In the genomic region with DNA sequence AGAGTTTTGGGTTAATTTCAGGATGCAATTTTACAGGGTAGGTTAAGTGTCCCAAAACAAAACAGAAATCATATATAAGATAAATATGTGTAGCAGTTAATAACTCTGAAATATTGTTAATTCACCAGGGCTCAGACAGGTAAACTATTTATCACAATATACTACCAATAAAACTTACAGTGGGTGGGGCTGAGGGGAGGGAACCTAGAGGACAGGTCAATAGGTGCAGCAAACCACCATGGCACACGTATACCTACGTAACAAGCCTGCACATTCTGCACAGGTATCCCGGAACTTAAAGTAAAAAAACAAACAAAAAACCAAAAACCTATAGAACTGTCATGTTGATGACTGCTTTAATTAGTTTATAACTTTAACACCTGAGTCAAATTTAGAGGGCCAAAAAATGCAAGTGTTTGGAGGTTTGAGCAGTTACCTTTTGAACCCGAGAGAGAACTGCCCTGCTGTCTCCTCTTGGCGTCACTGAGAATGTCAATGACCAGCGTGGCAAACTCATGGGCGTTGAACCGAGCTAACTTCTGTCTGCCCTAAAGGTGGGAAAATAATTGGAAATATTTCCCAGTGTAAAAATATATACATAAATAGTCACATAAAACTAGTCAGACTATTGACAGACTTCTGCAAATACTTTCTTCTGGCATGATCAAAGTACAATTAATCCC, we compare ENCODE assay signal across 2 cellular contexts.
TF ChIP-seq lines count a peak whose summit lies in the region.

No MANE protein-coding gene starts in this region.

TF ChIP-seq in liver, 16 proteins besides CTCF, POLR2A, EP300 and RAD21:
- TF ChIP-seq, protein P1, sequence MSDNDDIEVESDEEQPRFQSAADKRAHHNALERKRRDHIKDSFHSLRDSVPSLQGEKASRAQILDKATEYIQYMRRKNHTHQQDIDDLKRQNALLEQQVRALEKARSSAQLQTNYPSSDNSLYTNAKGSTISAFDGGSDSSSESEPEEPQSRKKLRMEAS (IDR thresholded peaks at IDR 0.05) = peak; percentile 32
- TF ChIP-seq HNF4G (IDR thresholded peaks at IDR 0.05) (no peak), SP1 (IDR thresholded peaks at IDR 0.05) (peak; percentile 75), YY1 (IDR thresholded peaks at IDR 0.05) (peak; percentile 33), NR2F2 (IDR thresholded peaks at IDR 0.05) (no peak), HNF4A (conservative IDR thresholded peaks at IDR 0.05) (peak; percentile 73 to 76), FOXA2 (IDR thresholded peaks at IDR 0.05) (no peak), GABPA (IDR thresholded peaks at IDR 0.05 in 1 of 2, conservative IDR thresholded peaks at IDR 0.05 in 1 of 2) (no peak), RXRA (IDR thresholded peaks at IDR 0.05) (peak; percentile 98), FOXA1 (IDR thresholded peaks at IDR 0.05) (no peak), TAF1 (conservative IDR thresholded peaks at IDR 0.05) (no peak), JUND (IDR thresholded peaks at IDR 0.05) (peak in 1 of 2 donors; percentile 17), EGR1 (IDR thresholded peaks at IDR 0.05; ENCODE audit: low read depth in 2 of 2) (no peak)
- TF ChIP-seq, protein P2, sequence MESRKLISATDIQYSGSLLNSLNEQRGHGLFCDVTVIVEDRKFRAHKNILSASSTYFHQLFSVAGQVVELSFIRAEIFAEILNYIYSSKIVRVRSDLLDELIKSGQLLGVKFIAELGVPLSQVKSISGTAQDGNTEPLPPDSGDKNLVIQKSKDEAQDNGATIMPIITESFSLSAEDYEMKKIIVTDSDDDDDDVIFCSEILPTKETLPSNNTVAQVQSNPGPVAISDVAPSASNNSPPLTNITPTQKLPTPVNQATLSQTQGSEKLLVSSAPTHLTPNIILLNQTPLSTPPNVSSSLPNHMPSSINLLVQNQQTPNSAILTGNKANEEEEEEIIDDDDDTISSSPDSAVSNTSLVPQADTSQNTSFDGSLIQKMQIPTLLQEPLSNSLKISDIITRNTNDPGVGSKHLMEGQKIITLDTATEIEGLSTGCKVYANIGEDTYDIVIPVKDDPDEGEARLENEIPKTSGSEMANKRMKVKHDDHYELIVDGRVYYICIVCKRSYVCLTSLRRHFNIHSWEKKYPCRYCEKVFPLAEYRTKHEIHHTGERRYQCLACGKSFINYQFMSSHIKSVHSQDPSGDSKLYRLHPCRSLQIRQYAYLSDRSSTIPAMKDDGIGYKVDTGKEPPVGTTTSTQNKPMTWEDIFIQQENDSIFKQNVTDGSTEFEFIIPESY (IDR thresholded peaks at IDR 0.05) = no peak
- TF ChIP-seq, protein P3, sequence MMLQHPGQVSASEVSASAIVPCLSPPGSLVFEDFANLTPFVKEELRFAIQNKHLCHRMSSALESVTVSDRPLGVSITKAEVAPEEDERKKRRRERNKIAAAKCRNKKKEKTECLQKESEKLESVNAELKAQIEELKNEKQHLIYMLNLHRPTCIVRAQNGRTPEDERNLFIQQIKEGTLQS (IDR thresholded peaks at IDR 0.05) = no peak
- TF ChIP-seq, protein P4, sequence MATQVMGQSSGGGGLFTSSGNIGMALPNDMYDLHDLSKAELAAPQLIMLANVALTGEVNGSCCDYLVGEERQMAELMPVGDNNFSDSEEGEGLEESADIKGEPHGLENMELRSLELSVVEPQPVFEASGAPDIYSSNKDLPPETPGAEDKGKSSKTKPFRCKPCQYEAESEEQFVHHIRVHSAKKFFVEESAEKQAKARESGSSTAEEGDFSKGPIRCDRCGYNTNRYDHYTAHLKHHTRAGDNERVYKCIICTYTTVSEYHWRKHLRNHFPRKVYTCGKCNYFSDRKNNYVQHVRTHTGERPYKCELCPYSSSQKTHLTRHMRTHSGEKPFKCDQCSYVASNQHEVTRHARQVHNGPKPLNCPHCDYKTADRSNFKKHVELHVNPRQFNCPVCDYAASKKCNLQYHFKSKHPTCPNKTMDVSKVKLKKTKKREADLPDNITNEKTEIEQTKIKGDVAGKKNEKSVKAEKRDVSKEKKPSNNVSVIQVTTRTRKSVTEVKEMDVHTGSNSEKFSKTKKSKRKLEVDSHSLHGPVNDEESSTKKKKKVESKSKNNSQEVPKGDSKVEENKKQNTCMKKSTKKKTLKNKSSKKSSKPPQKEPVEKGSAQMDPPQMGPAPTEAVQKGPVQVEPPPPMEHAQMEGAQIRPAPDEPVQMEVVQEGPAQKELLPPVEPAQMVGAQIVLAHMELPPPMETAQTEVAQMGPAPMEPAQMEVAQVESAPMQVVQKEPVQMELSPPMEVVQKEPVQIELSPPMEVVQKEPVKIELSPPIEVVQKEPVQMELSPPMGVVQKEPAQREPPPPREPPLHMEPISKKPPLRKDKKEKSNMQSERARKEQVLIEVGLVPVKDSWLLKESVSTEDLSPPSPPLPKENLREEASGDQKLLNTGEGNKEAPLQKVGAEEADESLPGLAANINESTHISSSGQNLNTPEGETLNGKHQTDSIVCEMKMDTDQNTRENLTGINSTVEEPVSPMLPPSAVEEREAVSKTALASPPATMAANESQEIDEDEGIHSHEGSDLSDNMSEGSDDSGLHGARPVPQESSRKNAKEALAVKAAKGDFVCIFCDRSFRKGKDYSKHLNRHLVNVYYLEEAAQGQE (IDR thresholded peaks at IDR 0.05) = peak; percentile 38

TF ChIP-seq in HepG2, 621 proteins besides CTCF, POLR2A, EP300 and RAD21:
- TF ChIP-seq ADNP (CRISPR knock-in tag; IDR thresholded peaks at IDR 0.05) (no peak), ZNF333 (CRISPR knock-in tag; IDR thresholded peaks at IDR 0.05; ENCODE audit: borderline replicate concordance) (no peak), ZNF224 (CRISPR knock-in tag; IDR thresholded peaks at IDR 0.05) (no peak), CBX5 (CRISPR knock-in tag; IDR thresholded peaks at IDR 0.05; ENCODE audit: borderline replicate concordance) (no peak), ATM (IDR thresholded peaks at IDR 0.05; ENCODE audit: borderline replicate concordance) (no peak), KLF11 (CRISPR knock-in tag; IDR thresholded peaks at IDR 0.05) (no peak), HNF4G (IDR thresholded peaks at IDR 0.05; ENCODE audit: borderline replicate concordance, low read depth, low read length) (no peak), HNF4G (CRISPR knock-in tag; IDR thresholded peaks at IDR 0.05; ENCODE audit: borderline replicate concordance, low read depth) (no peak), ZNF20 (CRISPR knock-in tag; IDR thresholded peaks at IDR 0.05) (no peak), ZNF672 (CRISPR knock-in tag; IDR thresholded peaks at IDR 0.05) (no peak), KLF9 (CRISPR knock-in tag; IDR thresholded peaks at IDR 0.05; ENCODE audit: low read depth) (no peak), NFKBIZ (CRISPR knock-in tag; IDR thresholded peaks at IDR 0.05) (no peak), ZBTB7B (CRISPR knock-in tag; IDR thresholded peaks at IDR 0.05) (no peak), GATAD1 (CRISPR knock-in tag; IDR thresholded peaks at IDR 0.05) (no peak), ETV6 (CRISPR knock-in tag; conservative IDR thresholded peaks at IDR 0.05) (no peak)
- TF ChIP-seq, protein P5, sequence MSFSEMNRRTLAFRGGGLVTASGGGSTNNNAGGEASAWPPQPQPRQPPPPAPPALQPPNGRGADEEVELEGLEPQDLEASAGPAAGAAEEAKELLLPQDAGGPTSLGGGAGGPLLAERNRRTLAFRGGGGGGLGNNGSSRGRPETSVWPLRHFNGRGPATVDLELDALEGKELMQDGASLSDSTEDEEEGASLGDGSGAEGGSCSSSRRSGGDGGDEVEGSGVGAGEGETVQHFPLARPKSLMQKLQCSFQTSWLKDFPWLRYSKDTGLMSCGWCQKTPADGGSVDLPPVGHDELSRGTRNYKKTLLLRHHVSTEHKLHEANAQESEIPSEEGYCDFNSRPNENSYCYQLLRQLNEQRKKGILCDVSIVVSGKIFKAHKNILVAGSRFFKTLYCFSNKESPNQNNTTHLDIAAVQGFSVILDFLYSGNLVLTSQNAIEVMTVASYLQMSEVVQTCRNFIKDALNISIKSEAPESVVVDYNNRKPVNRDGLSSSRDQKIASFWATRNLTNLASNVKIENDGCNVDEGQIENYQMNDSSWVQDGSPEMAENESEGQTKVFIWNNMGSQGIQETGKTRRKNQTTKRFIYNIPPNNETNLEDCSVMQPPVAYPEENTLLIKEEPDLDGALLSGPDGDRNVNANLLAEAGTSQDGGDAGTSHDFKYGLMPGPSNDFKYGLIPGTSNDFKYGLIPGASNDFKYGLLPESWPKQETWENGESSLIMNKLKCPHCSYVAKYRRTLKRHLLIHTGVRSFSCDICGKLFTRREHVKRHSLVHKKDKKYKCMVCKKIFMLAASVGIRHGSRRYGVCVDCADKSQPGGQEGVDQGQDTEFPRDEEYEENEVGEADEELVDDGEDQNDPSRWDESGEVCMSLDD (CRISPR knock-in tag; IDR thresholded peaks at IDR 0.05; ENCODE audit: borderline replicate concordance) = no peak
- TF ChIP-seq, protein P6, sequence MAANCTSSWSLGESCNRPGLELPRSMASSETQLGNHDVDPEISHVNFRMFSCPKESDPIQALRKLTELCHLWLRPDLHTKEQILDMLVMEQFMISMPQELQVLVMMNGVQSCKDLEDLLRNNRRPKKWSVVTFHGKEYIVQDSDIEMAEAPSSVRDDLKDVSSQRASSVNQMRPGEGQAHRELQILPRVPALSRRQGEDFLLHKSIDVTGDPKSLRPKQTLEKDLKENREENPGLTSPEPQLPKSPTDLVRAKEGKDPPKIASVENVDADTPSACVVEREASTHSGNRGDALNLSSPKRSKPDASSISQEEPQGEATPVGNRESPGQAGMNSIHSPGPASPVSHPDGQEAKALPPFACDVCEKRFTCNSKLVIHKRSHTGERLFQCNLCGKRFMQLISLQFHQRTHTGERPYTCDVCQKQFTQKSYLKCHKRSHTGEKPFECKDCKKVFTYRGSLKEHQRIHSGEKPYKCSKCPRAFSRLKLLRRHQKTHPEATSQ (CRISPR knock-in tag; IDR thresholded peaks at IDR 0.05; ENCODE audit: borderline replicate concordance) = no peak
- TF ChIP-seq, protein P7, sequence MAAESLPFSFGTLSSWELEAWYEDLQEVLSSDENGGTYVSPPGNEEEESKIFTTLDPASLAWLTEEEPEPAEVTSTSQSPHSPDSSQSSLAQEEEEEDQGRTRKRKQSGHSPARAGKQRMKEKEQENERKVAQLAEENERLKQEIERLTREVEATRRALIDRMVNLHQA (CRISPR knock-in tag; IDR thresholded peaks at IDR 0.05) = no peak
- TF ChIP-seq, protein P8, sequence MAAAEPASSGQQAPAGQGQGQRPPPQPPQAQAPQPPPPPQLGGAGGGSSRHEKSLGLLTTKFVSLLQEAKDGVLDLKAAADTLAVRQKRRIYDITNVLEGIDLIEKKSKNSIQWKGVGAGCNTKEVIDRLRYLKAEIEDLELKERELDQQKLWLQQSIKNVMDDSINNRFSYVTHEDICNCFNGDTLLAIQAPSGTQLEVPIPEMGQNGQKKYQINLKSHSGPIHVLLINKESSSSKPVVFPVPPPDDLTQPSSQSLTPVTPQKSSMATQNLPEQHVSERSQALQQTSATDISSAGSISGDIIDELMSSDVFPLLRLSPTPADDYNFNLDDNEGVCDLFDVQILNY (CRISPR knock-in tag; conservative IDR thresholded peaks at IDR 0.05) = no peak
